8 cellular contexts compared by ENCODE assay signal in the genomic region with DNA sequence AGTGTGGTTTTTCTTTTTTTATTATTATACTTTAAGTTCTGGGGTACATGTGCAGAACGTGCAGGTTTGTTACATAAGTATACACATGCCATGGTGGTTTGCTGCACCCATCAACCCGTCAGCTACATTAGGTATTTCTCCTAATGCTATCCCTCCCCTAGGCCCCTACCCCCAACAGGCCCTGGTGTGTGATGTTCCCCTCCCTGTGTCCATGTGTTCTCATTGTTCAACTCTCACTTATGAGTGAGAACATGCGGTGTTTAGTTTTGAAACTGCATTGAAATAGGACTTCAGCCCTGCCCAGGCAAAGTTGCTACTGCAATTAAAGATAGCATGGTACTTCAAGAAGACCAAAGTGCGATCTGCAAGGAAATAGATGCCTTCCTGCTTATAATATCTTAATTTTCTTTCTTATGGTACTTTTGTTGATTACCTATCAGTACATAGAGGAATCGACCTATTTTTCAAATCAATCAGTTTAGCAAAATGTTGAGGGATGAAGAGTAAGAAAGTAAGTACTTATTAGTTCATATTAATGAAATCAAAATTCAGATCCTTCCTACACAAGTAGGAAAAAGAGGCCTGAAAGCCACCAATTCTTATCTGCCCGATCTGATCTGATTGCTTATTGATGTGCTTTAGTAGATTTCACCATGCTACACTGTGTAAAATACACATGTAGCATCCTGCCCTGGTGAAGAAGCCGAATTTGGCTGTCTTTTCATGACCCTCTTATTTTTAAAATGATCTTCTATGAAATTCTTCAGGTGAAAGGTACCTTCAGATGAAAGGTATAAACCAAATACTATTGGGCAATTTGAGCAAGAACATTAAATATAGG. TPM values are rescaled to one million over a fixed set of nuclear protein-coding genes. Genes with fewer than 3 reads are reported as not detected.
DNase-seq lines count a peak whose midpoint lies in the region; ATAC-seq, FAIRE-seq and TF ChIP-seq lines count a peak whose summit lies in the region.

No MANE protein-coding gene starts in this region.

- no peaks in the 10 kb centered on the region for H3K9me3 ChIP-seq in IMR-90 (ENCODE audit: control insufficient read depth, insufficient read depth, low read length)

- no peak overlapping the region for H3K18ac ChIP-seq in IMR-90 (ENCODE audit: low read depth, low read length)

- dilution Hi-C loops in IMR-90 (cut with HindIII; ENCODE audit: low sequenced_read_pairs, unreplicated experiment): no loop called here

- in situ Hi-C loops in ACHN (cut with HindIII; ENCODE audit: low pct_ligation_motif_present, low pct_unique_long_range_greater_than_20kb, low sequenced_read_pairs): no loop called here
- in situ Hi-C loops in IMR-90 (cut with MboI; ENCODE audit: low sequenced_read_pairs): no loop called here

- peak; percentile 13 for DNase-seq in ACHN
- no peak for DNase-seq in IMR-90
- DNase-seq in choroid plexus epithelial cell (ENCODE audit: low read depth): no peak
- no peak for DNase-seq in mesothelial cell of epicardium (ENCODE audit: low spot score in 2 of 2, unreplicated experiment in 2 of 2)
- no peak for DNase-seq in frontal cortex (ENCODE audit: low spot score in 2 of 2)
- no peak for DNase-seq in effector CD8-positive, alpha-beta T cell (lab: John Stamatoyannopoulos, UW)
- no peak for DNase-seq in H54 (ENCODE audit: insufficient read length, low spot score)

- no peak for TF ChIP-seq CTCF in IMR-90 (conservative IDR thresholded peaks at IDR 0.05; ENCODE audit: low read depth, low read length)
- TF ChIP-seq CTCF in choroid plexus epithelial cell (conservative IDR thresholded peaks at IDR 0.05; ENCODE audit: low read depth, low read length): no peak
- no peak for TF ChIP-seq CTCF in mesothelial cell of epicardium (IDR thresholded peaks at IDR 0.05; ENCODE audit: unreplicated experiment)

- H3K36me3 ChIP-seq in IMR-90 (ENCODE audit: control insufficient read depth, insufficient read depth, low read length): no peaks in the 10 kb centered on the region

- H2AK9ac ChIP-seq in IMR-90 (replicated peaks; ENCODE audit: low read depth, low read length, poor library complexity): no peak overlapping the region

- H2BK5ac ChIP-seq in IMR-90 (ENCODE audit: low read depth, low read length, poor library complexity, severe bottlenecking): no peak overlapping the region

- no peaks in the 10 kb centered on the region for H3K27me3 ChIP-seq in IMR-90 (ENCODE audit: control insufficient read depth, insufficient read depth, low read length)

- no peak for TF ChIP-seq POLR2A in IMR-90 (IDR thresholded peaks at IDR 0.05; ENCODE audit: low read depth, low read length)
- TF ChIP-seq POLR2A in H54 (IDR thresholded peaks at IDR 0.05; ENCODE audit: low read depth, low read length): no peak

- H3K4me3 ChIP-seq in IMR-90 (ENCODE audit: insufficient read depth, low read depth, low read length) (peak overlapping the region; percentile 87; the same call in 1 of the 2 replicates), choroid plexus epithelial cell (ENCODE audit: low read depth, low read length) (peak overlapping the region; percentile 96)

- CTCF ChIA-PET in IMR-90 (lab: Yijun Ruan, JAX): no interaction called here

- H3K9me1 ChIP-seq in IMR-90 (ENCODE audit: insufficient read depth, low read length): no peaks in the 10 kb centered on the region

- no peak overlapping the region for H3K56ac ChIP-seq in IMR-90 (ENCODE audit: extremely low read depth, insufficient read depth, low read length)

- H4K5ac ChIP-seq in IMR-90 (ENCODE audit: low read depth, low read length): no peak overlapping the region

- H3K14ac ChIP-seq in IMR-90 (replicated peaks; ENCODE audit: low read depth, low read length): 0 out of 2 replicates have a peak overlapping the region, but pooled peaks have one; percentile 52

- H3K23ac ChIP-seq in IMR-90 (ENCODE audit: low read depth, low read length): peak overlapping the region; percentile 66; the same call in 1 of the 2 replicates

- no peaks in the 10 kb centered on the region for H3K36me3 Mint-ChIP-seq in mesothelial cell of epicardium

- no peak overlapping the region for H2BK120ac ChIP-seq in IMR-90 (ENCODE audit: low read depth, low read length)

- peaks cover 10% of the 10 kb centered on the region for H3K4me1 Mint-ChIP-seq in mesothelial cell of epicardium

- no peak overlapping the region for H2BK20ac ChIP-seq in IMR-90 (ENCODE audit: low read depth, low read length)

- H3K9me3 Mint-ChIP-seq in mesothelial cell of epicardium: no peaks in the 10 kb centered on the region

- no peaks in the 10 kb centered on the region for H3K27me3 Mint-ChIP-seq in mesothelial cell of epicardium (ENCODE audit: low read depth)

- 0 out of 2 replicates have a peak, but pooled peaks cover 2% of the 10 kb centered on the region for H3K4me1 ChIP-seq in IMR-90 (ENCODE audit: control insufficient read depth, insufficient read depth, low read length)

- ATAC-seq in IMR-90 (ENCODE audit: low read depth): no peak
- no peak for ATAC-seq in HG02981 (IDR thresholded peaks at IDR 0.05; ENCODE audit: unreplicated experiment)

- no peak overlapping the region for H2AFZ ChIP-seq in IMR-90 (replicated peaks; ENCODE audit: low read length, poor library complexity)

- no peak overlapping the region for H3K4me3 Mint-ChIP-seq in mesothelial cell of epicardium

- peak overlapping the region; percentile 36 for H3K4me2 ChIP-seq in IMR-90 (ENCODE audit: low read depth, low read length)

- no peak for TF ChIP-seq RAD21 in IMR-90 (IDR thresholded peaks at IDR 0.05; ENCODE audit: low read length)

- no peak overlapping the region for H2AK5ac ChIP-seq in IMR-90 (ENCODE audit: low read depth, low read length)

- H3K27ac ChIP-seq in IMR-90 (ENCODE audit: insufficient read depth, low read length): no peak overlapping the region

- H3K4ac ChIP-seq in IMR-90 (ENCODE audit: low read depth, low read length): no peak overlapping the region

- POLR2A ChIA-PET in IMR-90 (lab: Charles Lee; ENCODE audit: unreplicated experiment): no interaction called here

- intact Hi-C loops in IMR-90 (cut with micrococcal nuclease): no loop called here

- peak overlapping the region; percentile 13; the same call in 1 of the 2 replicates for H3K9ac ChIP-seq in IMR-90 (ENCODE audit: low read depth, low read length)

- H4K91ac ChIP-seq in IMR-90 (ENCODE audit: insufficient read depth, low read depth, low read length): no peak overlapping the region

- H4K20me1 ChIP-seq in IMR-90 (ENCODE audit: insufficient read depth, low read length): no peaks in the 10 kb centered on the region

- H3K27ac Mint-ChIP-seq in mesothelial cell of epicardium: peak overlapping the region; percentile 68

- FAIRE-seq in frontal cortex (lab: Jason Lieb, UNC) (no peak), H54 (lab: Jason Lieb, UNC) (no peak)

- peak overlapping the region in 1 of 2 experiments; percentile 24; a peak in 1 of 4 replicates for H4K8ac ChIP-seq in IMR-90 (ENCODE audit: low read depth in 2 of 2, low read length in 2 of 2)

- peaks cover 4 to 8% of the 10 kb centered on the region in 2 experiments; a peak in 3 of 4 replicates for H3K79me1 ChIP-seq in IMR-90 (ENCODE audit: low read depth in 1 of 2, low read length in 2 of 2)

- H2BK15ac ChIP-seq in IMR-90 (ENCODE audit: low read depth, low read length): no peak overlapping the region

- WGBS in IMR-90 (ENCODE audit: extremely low coverage in 2 of 2, insufficient read length in 1 of 2), 2 experiments: no CpG with 5 or more reads among the region's 7 CpGs

- BruUV-seq in IMR-90 (replicated peaks; lab: Mats Ljungman, UMichigan): no TSS peak

TF ChIP-seq in IMR-90, 13 proteins besides CTCF, POLR2A, EP300 and RAD21:
- TF ChIP-seq, protein P1, sequence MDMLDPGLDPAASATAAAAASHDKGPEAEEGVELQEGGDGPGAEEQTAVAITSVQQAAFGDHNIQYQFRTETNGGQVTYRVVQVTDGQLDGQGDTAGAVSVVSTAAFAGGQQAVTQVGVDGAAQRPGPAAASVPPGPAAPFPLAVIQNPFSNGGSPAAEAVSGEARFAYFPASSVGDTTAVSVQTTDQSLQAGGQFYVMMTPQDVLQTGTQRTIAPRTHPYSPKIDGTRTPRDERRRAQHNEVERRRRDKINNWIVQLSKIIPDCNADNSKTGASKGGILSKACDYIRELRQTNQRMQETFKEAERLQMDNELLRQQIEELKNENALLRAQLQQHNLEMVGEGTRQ (IDR thresholded peaks at IDR 0.05; ENCODE audit: low read depth, low read length): no peak

RNA-seq across cellular contexts. Expression of a gene that starts 1.6 kb away (rescaled TPM):
- total RNA-seq in IMR-90 (2012; rRNA removed): 41.0 and 76.7 TPM in 2 replicates
- polyA plus RNA-seq in IMR-90 (2012; rRNA removed): 37.9 and 43.3 TPM in 2 replicates
- polyA plus RNA-seq in IMR-90 (2012; cell fraction: cytosol; rRNA removed): 11.4 and 13.1 TPM in 2 replicates
- polyA plus RNA-seq in IMR-90 (2012; cell fraction: nucleus; rRNA removed; ENCODE audit: low replicate concordance): 11.4 and 73.3 TPM in 2 replicates
- 95.5 to 96.4 TPM (median 96.2 TPM) in 3 replicates for total RNA-seq in mesothelial cell of epicardium
- 37.5 TPM for total RNA-seq in frontal cortex

RNA-seq across cellular contexts. Expression of a gene that starts 37.6 kb away (rescaled TPM):
- total RNA-seq in IMR-90 (2012; rRNA removed) (under 0.01 and 0.56 TPM in 2 replicates), mesothelial cell of epicardium (1.6 to 2.0 TPM (median 1.6 TPM) in 3 replicates), frontal cortex (not detected)
- 0.02 TPM in 1 of 2 replicates, not detected in the other for polyA plus RNA-seq in IMR-90 (2012; rRNA removed)
- polyA plus RNA-seq in IMR-90 (2012; cell fraction: cytosol; rRNA removed): not detected in 2 replicates
- 0.15 and 0.99 TPM in 2 replicates for polyA plus RNA-seq in IMR-90 (2012; cell fraction: nucleus; rRNA removed; ENCODE audit: low replicate concordance)
